ENCODE assay signal across 12 cellular contexts in genomic region chr10:101139421-101139911, GRCh38. TPM values are rescaled to one million over a fixed set of nuclear protein-coding genes. Genes with fewer than 3 reads are reported as not detected.
DNase-seq lines count a peak whose midpoint lies in the region; ATAC-seq and TF ChIP-seq lines count a peak whose summit lies in the region.
"Had no signal": no experiment of that assay in that cellular context is flagged by ENCODE, and none has a peak within 500 bp of the region (broad histone marks: within the 10 kb centered on the region; RNA-seq: fewer than 3 reads in every experiment).

No MANE protein-coding gene starts in this region.

- H2AK5ac ChIP-seq in mesendoderm (ENCODE audit: low read length) = no peak overlapping the region

- no CpG with 5 or more reads among the region's 30 CpGs for WGBS in mesendoderm (ENCODE audit: extremely low coverage, insufficient coverage, low lambda C conversion rate)
- 7% methylated on average over 30 of the region's 30 CpGs for WGBS in smooth muscle cell (ENCODE audit: low lambda C conversion rate)

- peak overlapping the region; percentile 50 for H3K23ac ChIP-seq in mesendoderm (ENCODE audit: low read length)

- peaks cover 14% of the 10 kb centered on the region for H3K4me1 ChIP-seq in GM23338 (ENCODE audit: insufficient read depth)
- H3K4me1 ChIP-seq in mesendoderm (ENCODE audit: control insufficient read depth, low read depth, low read length) = no peaks in the 10 kb centered on the region
- no peaks in the 10 kb centered on the region for H3K4me1 ChIP-seq in smooth muscle cell (ENCODE audit: low read depth)

- no peaks in the 10 kb centered on the region for H3K79me2 ChIP-seq in GM23338 (replicated peaks; ENCODE audit: insufficient read depth)
- no peaks in the 10 kb centered on the region for H3K79me2 ChIP-seq in mesendoderm (ENCODE audit: control insufficient read depth, insufficient read depth, low read length)
- H3K79me2 ChIP-seq in smooth muscle cell (ENCODE audit: low read depth) = no peaks in the 10 kb centered on the region

- H2BK120ac ChIP-seq in mesendoderm (ENCODE audit: low read depth, low read length) = no peak overlapping the region

- H3K27ac ChIP-seq in GM23338 (ENCODE audit: low read depth) (no peak overlapping the region), brain microvascular endothelial cell (no peak overlapping the region), mesendoderm (ENCODE audit: low read depth, low read length) (no peak overlapping the region), smooth muscle cell (ENCODE audit: low read depth) (no peak overlapping the region)

- peaks cover 3% of the 10 kb centered on the region; the same call in 1 of the 3 replicates for H3K36me3 Mint-ChIP-seq in GM23338 (ENCODE audit: low read depth)

- peaks cover 100% of the 10 kb centered on the region for H3K27me3 ChIP-seq in GM23338 (ENCODE audit: insufficient read depth)
- H3K27me3 ChIP-seq in brain microvascular endothelial cell (replicated peaks) = peaks cover 97% of the 10 kb centered on the region
- H3K27me3 ChIP-seq in mesendoderm (ENCODE audit: insufficient read depth, low read length, poor library complexity) = peaks cover 84% of the 10 kb centered on the region
- peaks cover 99% of the 10 kb centered on the region for H3K27me3 ChIP-seq in smooth muscle cell (ENCODE audit: low read depth)

- no peak overlapping the region for H3K27ac Mint-ChIP-seq in GM23338

- no peak overlapping the region for H3K56ac ChIP-seq in mesendoderm (ENCODE audit: low read length)

- no peak overlapping the region for H2BK5ac ChIP-seq in mesendoderm (ENCODE audit: low read length)

- no peaks in the 10 kb centered on the region for H3K9me3 ChIP-seq in smooth muscle cell (replicated peaks; ENCODE audit: low read depth)

- peak overlapping the region; percentile 49 for H3K4me3 ChIP-seq in GM23338
- no peak overlapping the region for H3K4me3 ChIP-seq in brain microvascular endothelial cell (ENCODE audit: low read depth, low read length)
- H3K4me3 ChIP-seq in mesendoderm (ENCODE audit: low read length) = no peak overlapping the region
- no peak overlapping the region for H3K4me3 ChIP-seq in smooth muscle cell

- H3K4me1 Mint-ChIP-seq in GM23338 = peaks cover 31% of the 10 kb centered on the region

- H3K27me3 Mint-ChIP-seq in GM23338 (ENCODE audit: insufficient read depth, low read depth, poor library complexity) = peaks cover 100% of the 10 kb centered on the region

- H3K9me2 ChIP-seq in GM23338 (ENCODE audit: insufficient read depth) = no peaks in the 10 kb centered on the region

- H3K4me2 ChIP-seq in GM23338 (peak overlapping the region; percentile 78; the same call in 1 of the 2 replicates), mesendoderm (ENCODE audit: low read length) (no peak overlapping the region), smooth muscle cell (no peak overlapping the region)

- H3K9ac ChIP-seq in mesendoderm (ENCODE audit: low read length) (no peak overlapping the region), smooth muscle cell (ENCODE audit: low read depth) (no peak overlapping the region)

- peak; percentile 59 for DNase-seq in AG20443 (ENCODE audit: low spot score)
- DNase-seq in GM23338 (ENCODE audit: low spot score) = peak; percentile 81
- DNase-seq in brain microvascular endothelial cell = no peak
- DNase-seq in mesendoderm = peak; percentile 86
- DNase-seq in stimulated activated CD4-positive, alpha-beta T cell treated with anti-CD3 and anti-CD28 coated beads, Interleukin-4, amount 100 ng/mL, for 1 hour = no peak
- no peak for DNase-seq in hippocampal formation (lab: John Stamatoyannopoulos, UW)
- DNase-seq in smooth muscle cell (lab: John Stamatoyannopoulos, UW; ENCODE audit: unreplicated experiment) = no peak
- DNase-seq: activated CD4-positive, alpha-beta T cell treated with anti-CD3 and anti-CD28 coated beads for 48 hours; anterior cingulate cortex; NCI-H2029; stimulated activated CD4-positive, alpha-beta T cell treated with anti-CD3 and anti-CD28 coated beads, Interleukin-12 subunit alpha, Interleukin-12 subunit beta, amount 100 ng/mL, for 4 hours had no signal

- in situ Hi-C loops in brain microvascular endothelial cell (cut with HindIII; ENCODE audit: low pct_ligation_motif_present, low sequenced_read_pairs) = no loop called here

- H4K5ac ChIP-seq in mesendoderm (ENCODE audit: low read length) = no peak overlapping the region

- TF ChIP-seq CTCF in GM23338 (conservative IDR thresholded peaks at IDR 0.05; ENCODE audit: low read depth in 2 of 2) (peak; percentile 41 to 43), brain microvascular endothelial cell (IDR thresholded peaks at IDR 0.05; ENCODE audit: low read depth, low read length, missing control alignments) (peak; percentile 57), smooth muscle cell (IDR thresholded peaks at IDR 0.05; ENCODE audit: borderline replicate concordance, insufficient read depth, poor library complexity, severe bottlenecking) (no peak)

- H3K36me3 ChIP-seq in GM23338 (ENCODE audit: insufficient read depth) (no peaks in the 10 kb centered on the region; the same call in 1 of the 2 replicates), brain microvascular endothelial cell (replicated peaks) (no peaks in the 10 kb centered on the region), mesendoderm (ENCODE audit: control insufficient read depth, insufficient read depth, low read length) (no peaks in the 10 kb centered on the region), smooth muscle cell (ENCODE audit: low read depth) (no peaks in the 10 kb centered on the region)

- ATAC-seq in GM23338 (peak; percentile 45), GM18511 (IDR thresholded peaks at IDR 0.05; ENCODE audit: unreplicated experiment) (no peak)

- H3K4me3 Mint-ChIP-seq in GM23338 = peak overlapping the region; percentile 27; the same call in 1 of the 3 replicates

- no peak overlapping the region for H4K8ac ChIP-seq in mesendoderm (ENCODE audit: low read depth, low read length)

- H3K79me1 ChIP-seq in mesendoderm (ENCODE audit: low read length) = no peaks in the 10 kb centered on the region

- H2BK15ac ChIP-seq in mesendoderm (replicated peaks; ENCODE audit: low read depth) = no peak overlapping the region

- peaks cover 5% of the 10 kb centered on the region; the same call in 2 of the 3 replicates for H3K9me3 Mint-ChIP-seq in GM23338

- no peak overlapping the region for H3K4ac ChIP-seq in mesendoderm (ENCODE audit: low read depth, low read length)

- H2AFZ ChIP-seq in GM23338 = no peak overlapping the region
- H2AFZ ChIP-seq in smooth muscle cell (ENCODE audit: low read depth) = no peak overlapping the region

- H3K18ac ChIP-seq in mesendoderm (ENCODE audit: low read length) = no peak overlapping the region

- H4K20me1 ChIP-seq in GM23338 (replicated peaks; ENCODE audit: insufficient read depth) = peaks cover 15% of the 10 kb centered on the region
- H4K20me1 ChIP-seq in smooth muscle cell (ENCODE audit: low read depth) = no peaks in the 10 kb centered on the region

- H3F3A ChIP-seq in GM23338 (replicated peaks; ENCODE audit: low read depth) = 0 out of 2 replicates have a peak, but pooled peaks cover 2% of the 10 kb centered on the region
- no peaks in the 10 kb centered on the region for H3F3A ChIP-seq in smooth muscle cell (ENCODE audit: low read depth)

TF ChIP-seq in GM23338, 12 proteins besides CTCF, POLR2A, EP300 and RAD21 (continues in another document):
- no peak for TF ChIP-seq REST (IDR thresholded peaks at IDR 0.05; ENCODE audit: unreplicated experiment)
- no peak for TF ChIP-seq POLR2AphosphoS5 (IDR thresholded peaks at IDR 0.05; ENCODE audit: low read depth)
- no peak for TF ChIP-seq STAT1 (IDR thresholded peaks at IDR 0.05; ENCODE audit: unreplicated experiment)
- no peak for TF ChIP-seq JUNB (IDR thresholded peaks at IDR 0.05; ENCODE audit: unreplicated experiment)
- peak; percentile 80 for TF ChIP-seq EZH2phosphoT487 (IDR thresholded peaks at IDR 0.05; ENCODE audit: unreplicated experiment)

RNA-seq across cellular contexts. Expression of gene TLX1, which starts 8.4 kb away (rescaled TPM):
- total RNA-seq in GM23338 (2014; rRNA removed; shearing (Covaris generic)) = not detected in 2 replicates
- polyA plus RNA-seq in GM23338 (2016; fragmentation: Nextera tagmentation; extraction: Ambion mirVana) (not detected in 2 replicates), smooth muscle cell (not detected in 2 replicates)
- polyA plus RNA-seq in mesendoderm (2013, experiment 1 of 2) = 0.06 TPM
- not detected for polyA plus RNA-seq in mesendoderm (2013, experiment 2 of 2)
- 0.04 TPM in 1 of 2 replicates, not detected in the other for total RNA-seq in smooth muscle cell

Comparison
In these comparisons a context has a peak if more than half of its experiments do, and no peak if none do; other contexts are left out.
1. DNase-seq: peak in AG20443 (single experiment), GM23338 (single experiment) and mesendoderm (single experiment); none in brain microvascular endothelial cell (single experiment), stimulated activated CD4-positive, alpha-beta T cell treated with anti-CD3 and anti-CD28 coated beads, Interleukin-4, amount 100 ng/mL, for 1 hour (single experiment), hippocampal formation (0 of 2) and smooth muscle cell (single experiment).